9 cellular contexts compared by ENCODE assay signal in the genomic region with DNA sequence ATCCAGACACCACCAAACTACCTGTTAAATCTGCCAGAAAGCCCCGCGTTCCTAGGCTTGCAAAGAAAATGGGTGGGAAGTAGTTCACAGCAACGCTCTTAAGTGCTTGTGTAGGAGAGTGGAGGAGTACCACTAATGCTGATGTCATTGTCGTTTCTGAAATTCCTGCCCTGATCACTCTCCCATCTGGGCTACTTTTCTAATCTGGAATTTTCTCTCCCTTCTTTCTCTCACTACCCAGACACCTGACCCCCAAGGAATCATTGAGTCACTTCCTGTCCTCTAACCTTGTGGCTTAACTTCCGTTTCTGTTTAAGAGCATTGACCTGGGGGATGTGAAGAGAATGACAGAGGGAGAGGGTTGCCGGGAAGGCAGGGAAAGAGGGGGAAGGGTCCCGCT.
DNase-seq lines count a peak whose midpoint lies in the region; ATAC-seq and TF ChIP-seq lines count a peak whose summit lies in the region.
"Had no signal": no experiment of that assay in that cellular context is flagged by ENCODE, and none has a peak within 500 bp of the region (broad histone marks: within the 10 kb centered on the region; RNA-seq: fewer than 3 reads in every experiment).

No MANE protein-coding gene starts in this region.

- peaks cover 3 to 29% (median 14%) of the 10 kb centered on the region in 3 donors for H3K4me1 ChIP-seq in skeletal muscle tissue (ENCODE audit: control insufficient read depth in 3 of 3, insufficient read depth in 3 of 3, low read length in 3 of 3)

- peak overlapping the region; percentile 3 for H3K27ac ChIP-seq in skeletal muscle tissue (ENCODE audit: low read depth, low read length)

- H3K27me3 Mint-ChIP-seq in T-helper 1 cell treated with Interleukin-12 subunit alpha and Interleukin-12 subunit beta and Interleukin-4 antibody, amounts not matched to agents 30 μg/mL and 1 μg/mL, for 36 hours (ENCODE audit: low read depth), result no peaks in the 10 kb centered on the region
- no peaks in the 10 kb centered on the region for H3K27me3 Mint-ChIP-seq in glutamatergic neuron (ENCODE audit: unreplicated experiment)
- peaks cover 14% of the 10 kb centered on the region for H3K27me3 Mint-ChIP-seq in activated naive CD4-positive, alpha-beta T cell treated with anti-CD3 and anti-CD28 coated beads, Interleukin-2, amount 10 ng/mL, durations not matched to agents 7 days and 5 days

- DNase-seq in HK-2 (ENCODE audit: unreplicated experiment) (peak; percentile 11), glutamatergic neuron (no peak), HUDEP-2 (lab: John Stamatoyannopoulos, UW; ENCODE audit: unreplicated experiment in 76 of 76) (no peak)
- no peak for DNase-seq in activated CD8-positive, alpha-beta memory T cell treated with anti-CD3 and anti-CD28 coated beads, Interleukin-2, amount 50 U/mL, for 48 hours
- DNase-seq in activated naive CD4-positive, alpha-beta T cell treated with anti-CD3 and anti-CD28 coated beads, Interleukin-2, amount 10 ng/mL, durations not matched to agents 7 days and 5 days, result no peak

- H3K9ac ChIP-seq in skeletal muscle tissue (ENCODE audit: low read depth in 1 of 3, low read length in 3 of 3), result no peak overlapping the region

- CTCF ChIA-PET in activated naive CD4-positive, alpha-beta T cell treated with anti-CD3 and anti-CD28 coated beads, Interleukin-2, amount 10 ng/mL, durations not matched to agents 7 days and 5 days (lab: Charles Lee), result no interaction called here

- peak overlapping the region; percentile 56 for H3K27ac Mint-ChIP-seq in T-helper 1 cell treated with Interleukin-12 subunit alpha and Interleukin-12 subunit beta and Interleukin-4 antibody, amounts not matched to agents 30 μg/mL and 1 μg/mL, for 36 hours
- H3K27ac Mint-ChIP-seq in glutamatergic neuron (ENCODE audit: unreplicated experiment), result peak overlapping the region; percentile 82
- H3K27ac Mint-ChIP-seq in activated naive CD4-positive, alpha-beta T cell treated with anti-CD3 and anti-CD28 coated beads, Interleukin-2, amount 10 ng/mL, durations not matched to agents 7 days and 5 days, result no peak overlapping the region
- H3K27ac Mint-ChIP-seq: IgD-negative memory B cell had no signal

- peaks cover 2% of the 10 kb centered on the region for H3K36me3 Mint-ChIP-seq in T-helper 1 cell treated with Interleukin-12 subunit alpha and Interleukin-12 subunit beta and Interleukin-4 antibody, amounts not matched to agents 30 μg/mL and 1 μg/mL, for 36 hours (ENCODE audit: low read depth)
- no peaks in the 10 kb centered on the region for H3K36me3 Mint-ChIP-seq in glutamatergic neuron (ENCODE audit: unreplicated experiment)
- H3K36me3 Mint-ChIP-seq in activated naive CD4-positive, alpha-beta T cell treated with anti-CD3 and anti-CD28 coated beads, Interleukin-2, amount 10 ng/mL, durations not matched to agents 7 days and 5 days, result no peaks in the 10 kb centered on the region
- H3K36me3 Mint-ChIP-seq: IgD-negative memory B cell had no signal

- no peak overlapping the region for H3K4me3 ChIP-seq in skeletal muscle tissue (ENCODE audit: low read length in 3 of 3)

- H3K4me1 Mint-ChIP-seq in T-helper 1 cell treated with Interleukin-12 subunit alpha and Interleukin-12 subunit beta and Interleukin-4 antibody, amounts not matched to agents 30 μg/mL and 1 μg/mL, for 36 hours (ENCODE audit: low read depth), result peaks cover 27% of the 10 kb centered on the region
- peaks cover 44% of the 10 kb centered on the region for H3K4me1 Mint-ChIP-seq in glutamatergic neuron (ENCODE audit: low read depth, unreplicated experiment)
- peaks cover 8% of the 10 kb centered on the region for H3K4me1 Mint-ChIP-seq in activated naive CD4-positive, alpha-beta T cell treated with anti-CD3 and anti-CD28 coated beads, Interleukin-2, amount 10 ng/mL, durations not matched to agents 7 days and 5 days

- no peaks in the 10 kb centered on the region for H3K27me3 ChIP-seq in skeletal muscle tissue (ENCODE audit: control insufficient read depth in 3 of 3, insufficient read depth in 3 of 3, low read length in 3 of 3)

- peak overlapping the region; percentile 11 for H3K4me3 Mint-ChIP-seq in T-helper 1 cell treated with Interleukin-12 subunit alpha and Interleukin-12 subunit beta and Interleukin-4 antibody, amounts not matched to agents 30 μg/mL and 1 μg/mL, for 36 hours
- no peak overlapping the region for H3K4me3 Mint-ChIP-seq in glutamatergic neuron (ENCODE audit: unreplicated experiment)
- no peak overlapping the region for H3K4me3 Mint-ChIP-seq in activated naive CD4-positive, alpha-beta T cell treated with anti-CD3 and anti-CD28 coated beads, Interleukin-2, amount 10 ng/mL, durations not matched to agents 7 days and 5 days
- H3K4me3 Mint-ChIP-seq: IgD-negative memory B cell had no signal

- no peak for ATAC-seq in GM18498 (IDR thresholded peaks at IDR 0.05; ENCODE audit: unreplicated experiment)

- H3K36me3 ChIP-seq in skeletal muscle tissue (ENCODE audit: control insufficient read depth in 3 of 3, insufficient read depth in 3 of 3, low read length in 3 of 3), result no peaks in the 10 kb centered on the region

- no peak for TF ChIP-seq CTCF in glutamatergic neuron (IDR thresholded peaks at IDR 0.05; ENCODE audit: partially characterized antibody, unreplicated experiment)

- no peaks in the 10 kb centered on the region for H3K9me3 Mint-ChIP-seq in T-helper 1 cell treated with Interleukin-12 subunit alpha and Interleukin-12 subunit beta and Interleukin-4 antibody, amounts not matched to agents 30 μg/mL and 1 μg/mL, for 36 hours
- peaks cover 2% of the 10 kb centered on the region for H3K9me3 Mint-ChIP-seq in glutamatergic neuron (ENCODE audit: unreplicated experiment)
- H3K9me3 Mint-ChIP-seq in activated naive CD4-positive, alpha-beta T cell treated with anti-CD3 and anti-CD28 coated beads, Interleukin-2, amount 10 ng/mL, durations not matched to agents 7 days and 5 days, result no peaks in the 10 kb centered on the region
- H3K9me3 Mint-ChIP-seq: IgD-negative memory B cell had no signal

- H3K9me3 ChIP-seq in skeletal muscle tissue (ENCODE audit: control insufficient read depth in 3 of 3, low read length in 3 of 3), result no peaks in the 10 kb centered on the region
